ENCODE assay signal across 19 cellular contexts in the genomic region with DNA sequence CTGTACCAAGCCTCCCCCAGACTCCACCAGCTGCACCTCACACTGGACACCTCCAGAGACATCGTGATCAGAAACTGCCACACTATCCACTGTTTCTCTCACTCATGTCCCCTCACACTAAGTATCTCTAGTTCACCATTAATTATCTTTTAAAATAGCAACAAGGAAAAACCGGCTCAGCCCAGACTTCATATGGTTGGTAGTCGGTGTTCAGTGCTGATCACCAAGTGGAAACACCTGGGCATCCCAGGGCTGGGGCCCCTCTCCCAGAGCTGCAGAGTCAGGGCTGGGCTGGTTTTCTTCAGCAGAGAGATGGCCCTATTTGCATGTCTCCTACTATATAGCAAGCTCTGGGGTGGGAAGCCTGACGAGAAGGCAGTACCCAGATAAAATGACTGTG.
DNase-seq lines count a peak whose midpoint lies in the region; ATAC-seq and TF ChIP-seq lines count a peak whose summit lies in the region.
"Had no signal": no experiment of that assay in that cellular context is flagged by ENCODE, and none has a peak within 500 bp of the region (broad histone marks: within the 10 kb centered on the region; RNA-seq: fewer than 3 reads in every experiment).

No MANE protein-coding gene starts in this region.

- WGBS in HUES64 = 87% methylated on average over 4 of the region's 4 CpGs
- 76% methylated on average over 3 of the region's 4 CpGs for WGBS in mesenchymal stem cell
- WGBS in ovary, 3 donors = 74 to 85% (median 74%) methylated on average over 4 of the region's 4 CpGs

- no peak overlapping the region for H4K8ac ChIP-seq in mesenchymal stem cell (ENCODE audit: low read length)

- H3K14ac ChIP-seq in mesenchymal stem cell (ENCODE audit: low read length in 2 of 2) = no peak overlapping the region

- no peak overlapping the region for H2BK12ac ChIP-seq in mesenchymal stem cell (ENCODE audit: low read length in 2 of 2)

- H3K9me3 Mint-ChIP-seq in activated naive CD4-positive, alpha-beta T cell treated with anti-CD3 and anti-CD28 coated beads, Interleukin-2, amount 50 U/mL, for 72 hours = no peaks in the 10 kb centered on the region

- intact Hi-C loops in ovary (cut with DNase I) = no loop called here
- intact Hi-C loops in left colon (cut with DNase I, micrococcal nuclease) = no loop called here

- no peak overlapping the region for H2AFZ ChIP-seq in mesenchymal stem cell (ENCODE audit: low read depth, low read length)

- no peak overlapping the region for H4K91ac ChIP-seq in mesenchymal stem cell (ENCODE audit: low read length)

- peak overlapping the region; percentile 57 for H2BK5ac ChIP-seq in mesenchymal stem cell (ENCODE audit: low read depth, low read length, poor library complexity, severe bottlenecking)

- H3K18ac ChIP-seq in mesenchymal stem cell (ENCODE audit: low read depth in 1 of 2, low read length in 2 of 2) = no peak overlapping the region

- no peaks in the 10 kb centered on the region for H4K20me1 ChIP-seq in BLaER1

- TF ChIP-seq POLR2A in ovary (IDR thresholded peaks at IDR 0.05) = no peak

- H2BK15ac ChIP-seq in mesenchymal stem cell (ENCODE audit: low read depth, poor library complexity, severe bottlenecking) = no peak overlapping the region

- TF ChIP-seq EP300 in ovary (IDR thresholded peaks at IDR 0.05) = no peak

- no peaks in the 10 kb centered on the region for H3K36me3 ChIP-seq in BLaER1
- no peaks in the 10 kb centered on the region for H3K36me3 ChIP-seq in HUES64 (ENCODE audit: insufficient read depth, low read length)
- no peaks in the 10 kb centered on the region for H3K36me3 ChIP-seq in mesenchymal stem cell (ENCODE audit: control insufficient read depth in 1 of 2, insufficient read depth in 2 of 2, low read depth in 1 of 2, low read length in 2 of 2)
- H3K36me3 ChIP-seq in ovary = no peaks in the 10 kb centered on the region
- H3K36me3 ChIP-seq: BE2C had no signal

- TF ChIP-seq CTCF in ovary (IDR thresholded peaks at IDR 0.05) = no peak

- H3K4me1 ChIP-seq in BLaER1 = peaks cover 63% of the 10 kb centered on the region
- no peaks in the 10 kb centered on the region for H3K4me1 ChIP-seq in HUES64 (ENCODE audit: insufficient read depth, low read length)
- no peaks in the 10 kb centered on the region for H3K4me1 ChIP-seq in mesenchymal stem cell (ENCODE audit: control insufficient read depth, insufficient read depth, low read depth, low read length)
- no peaks in the 10 kb centered on the region for H3K4me1 ChIP-seq in ovary (ENCODE audit: insufficient read depth)
- H3K4me1 ChIP-seq: BE2C had no signal

- H3K23ac ChIP-seq in mesenchymal stem cell (ENCODE audit: low read length in 2 of 2) = no peak overlapping the region

- no peak overlapping the region for H3K27ac Mint-ChIP-seq in activated naive CD4-positive, alpha-beta T cell treated with anti-CD3 and anti-CD28 coated beads, Interleukin-2, amount 50 U/mL, for 72 hours
- H3K27ac Mint-ChIP-seq: CD14-positive monocyte; CD4-positive, alpha-beta memory T cell; HFFc6 had no signal

- H3K27me3 ChIP-seq in BLaER1 (no peaks in the 10 kb centered on the region), HUES64 (ENCODE audit: insufficient read depth, low read length) (no peaks in the 10 kb centered on the region), mesenchymal stem cell (ENCODE audit: control insufficient read depth in 1 of 2, insufficient read depth in 1 of 2, low read length in 2 of 2) (no peaks in the 10 kb centered on the region), ovary (no peaks in the 10 kb centered on the region)
- H3K27me3 ChIP-seq: BE2C had no signal

- H3K36me3 Mint-ChIP-seq in activated naive CD4-positive, alpha-beta T cell treated with anti-CD3 and anti-CD28 coated beads, Interleukin-2, amount 50 U/mL, for 72 hours = no peaks in the 10 kb centered on the region
- H3K36me3 Mint-ChIP-seq: CD14-positive monocyte; CD4-positive, alpha-beta memory T cell had no signal

- H3K4me3 ChIP-seq in BLaER1 (no peak overlapping the region), HUES64 (ENCODE audit: low read length) (0 out of 2 replicates have a peak overlapping the region, but pooled peaks have one; percentile 16), mesenchymal stem cell (ENCODE audit: insufficient read depth in 1 of 2, low read depth in 1 of 2, low read length in 2 of 2) (no peak overlapping the region), ovary (no peak overlapping the region)

- H3K27ac ChIP-seq in BLaER1 = peak overlapping the region; percentile 44
- no peak overlapping the region for H3K27ac ChIP-seq in HUES64 (ENCODE audit: low read depth, low read length)
- H3K27ac ChIP-seq in mesenchymal stem cell (ENCODE audit: low read length, poor library complexity, severe bottlenecking) = no peak overlapping the region
- no peak overlapping the region for H3K27ac ChIP-seq in ovary
- H3K27ac ChIP-seq: KMS-11 had no signal

- no peak overlapping the region for H2AK5ac ChIP-seq in mesenchymal stem cell (ENCODE audit: low read length, severe bottlenecking)

- no peaks in the 10 kb centered on the region; the same call in 1 of the 2 replicates for H3K9me3 ChIP-seq in BLaER1
- H3K9me3 ChIP-seq in HUES64 (ENCODE audit: insufficient read depth, low read depth, low read length) = peaks cover 96% of the 10 kb centered on the region
- no peaks in the 10 kb centered on the region for H3K9me3 ChIP-seq in mesenchymal stem cell (ENCODE audit: control insufficient read depth, low read length)
- H3K9me3 ChIP-seq in ovary = no peaks in the 10 kb centered on the region

- H3K79me1 ChIP-seq in mesenchymal stem cell (replicated peaks; ENCODE audit: low read length, poor library complexity, severe bottlenecking) = no peaks in the 10 kb centered on the region

- H3K4ac ChIP-seq in mesenchymal stem cell (ENCODE audit: low read depth in 1 of 2, low read length in 2 of 2) = no peak overlapping the region

- no peak for ATAC-seq in activated naive CD4-positive, alpha-beta T cell treated with anti-CD3 and anti-CD28 coated beads, Interleukin-2, amount 50 U/mL, for 72 hours
- no peak for ATAC-seq in left colon
- ATAC-seq: HCT116 had no signal

- no peak overlapping the region for H2BK120ac ChIP-seq in mesenchymal stem cell (ENCODE audit: low read depth, low read length)

- H3K9ac ChIP-seq in BLaER1 (no peak overlapping the region), HUES64 (ENCODE audit: low read depth, low read length) (no peak overlapping the region), mesenchymal stem cell (ENCODE audit: low read length) (no peak overlapping the region)
- H3K9ac ChIP-seq: KMS-11 had no signal

- DNase-seq in NCI-H526 (lab: John Stamatoyannopoulos, UW) (peak; percentile 87 to 94), mesenchymal stem cell (no peak), ovary (no peak), left colon (no peak)
- DNase-seq in stimulated activated CD8-positive, alpha-beta memory T cell treated with anti-CD3 and anti-CD28 coated beads, Interleukin-4, amount 100 ng/mL, for 48 hours = no peak
- no peak for DNase-seq in activated naive CD4-positive, alpha-beta T cell treated with anti-CD3 and anti-CD28 coated beads, Interleukin-2, amount 50 U/mL, for 72 hours (ENCODE audit: low spot score in 2 of 2)
- DNase-seq: BE2C; Calu3; CD4-positive, alpha-beta memory T cell; DMS 273 treated with DMSO at 0.1 percent for 48 hours; DMS53; GOT3; H7; HFFc6 had no signal

- H3K4me2 ChIP-seq in BLaER1 (peak overlapping the region; percentile 37), mesenchymal stem cell (ENCODE audit: low read length, poor library complexity, severe bottlenecking) (no peak overlapping the region)
- H3K4me2 ChIP-seq: KMS-11 had no signal

Comparison
In these comparisons a context has a peak if more than half of its experiments do, and no peak if none do; other contexts are left out.
1. DNase-seq: peak in NCI-H526 (2 of 2); none in mesenchymal stem cell (single experiment), ovary (0 of 5), stimulated activated CD8-positive, alpha-beta memory T cell treated with anti-CD3 and anti-CD28 coated beads, Interleukin-4, amount 100 ng/mL, for 48 hours (single experiment), activated naive CD4-positive, alpha-beta T cell treated with anti-CD3 and anti-CD28 coated beads, Interleukin-2, amount 50 U/mL, for 72 hours (0 of 2) and left colon (0 of 2).